Comparison of ENCODE assay signal across 22 cellular contexts in the genomic region with DNA sequence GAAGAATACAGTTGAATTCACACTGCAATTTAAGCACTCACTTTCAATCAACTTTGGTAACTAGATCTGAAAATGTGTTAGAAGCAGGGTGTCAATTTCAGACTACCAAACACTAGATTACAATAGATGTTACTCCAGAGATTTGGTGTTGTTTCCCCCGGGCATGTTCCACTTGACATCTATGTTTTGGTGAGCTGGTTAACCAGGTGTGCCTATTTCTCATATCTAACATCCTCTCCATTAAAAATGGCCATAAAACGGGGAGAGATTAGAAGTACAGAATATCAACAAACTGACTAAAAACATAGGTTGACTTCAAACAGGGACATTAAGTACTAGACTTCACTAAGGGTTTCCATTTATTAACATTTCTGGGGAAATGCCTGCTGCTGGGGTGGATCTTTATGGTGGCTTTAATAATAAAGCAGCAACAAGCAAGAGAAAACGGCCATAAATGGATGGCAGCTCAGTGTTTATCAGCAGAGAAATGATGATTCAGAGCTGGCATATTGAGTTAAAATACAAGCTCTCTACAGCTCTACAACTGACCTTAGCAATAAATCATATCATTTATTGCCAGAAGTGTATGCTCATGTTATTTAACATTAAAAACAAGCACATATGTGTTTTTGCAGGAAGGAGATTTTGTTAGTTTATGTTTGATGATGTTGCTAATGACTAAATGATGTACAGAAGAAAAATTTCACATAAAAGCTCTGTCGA.
A peak's percentile ranks its signal among the peaks of the same experiment; 100 is the strongest.
DNase-seq lines count a peak whose midpoint lies in the region; ATAC-seq and TF ChIP-seq lines count a peak whose summit lies in the region.
"Had no signal": no experiment of that assay in that cellular context is flagged by ENCODE, and none has a peak within 500 bp of the region (broad histone marks: within the 10 kb centered on the region; RNA-seq: fewer than 3 reads in every experiment).

No MANE protein-coding gene starts in this region.

- H3K4me3 ChIP-seq in HEK293 (ENCODE audit: low read depth, low read length): no peak overlapping the region
- no peak overlapping the region for H3K4me3 ChIP-seq in fibroblast of mammary gland (ENCODE audit: control insufficient read depth, low read depth, low read length)
- no peak overlapping the region for H3K4me3 ChIP-seq in testis
- H3K4me3 ChIP-seq: tibial artery had no signal

- DNase-seq in EH (ENCODE audit: low read depth): peak; percentile 4
- DNase-seq in NCI-H69 (lab: John Stamatoyannopoulos, UW): peak; percentile 93
- peak; percentile 19 for DNase-seq in fibroblast of mammary gland (ENCODE audit: low read depth)
- DNase-seq in testis: no peak
- DNase-seq in COR-L47 (lab: John Stamatoyannopoulos, UW): no peak
- DNase-seq: activated CD4-positive, alpha-beta T cell treated with anti-CD3 and anti-CD28 coated beads, Interleukin-2, amount 10 ng/mL, durations not matched to agents 7 days and 5 days; activated CD8-positive, alpha-beta memory T cell treated with anti-CD3 and anti-CD28 coated beads, Interleukin-2, amount 10 ng/mL, durations not matched to agents 7 days and 5 days; CD4-positive, alpha-beta T cell; Karpas-422; NCI-H446 treated with DMSO at 0.1 percent for 48 hours; RPMI8226; stimulated activated CD4-positive, alpha-beta T cell treated with anti-CD3 and anti-CD28 coated beads, Interleukin-4, amount 100 ng/mL, for 24 hours; tibial artery; WERI-Rb-1 had no signal

- H3K27ac ChIP-seq in HEK293 (ENCODE audit: extremely low read depth, low read depth, low read length): no peak overlapping the region
- H3K27ac ChIP-seq in testis: no peak overlapping the region
- H3K27ac ChIP-seq: neutrophil, tibial artery, WERI-Rb-1 had no signal

- H3K36me3 ChIP-seq in HEK293 (ENCODE audit: control insufficient read depth in 2 of 2, insufficient read depth in 1 of 2, low read length in 2 of 2): no peaks in the 10 kb centered on the region
- H3K36me3 ChIP-seq in testis (ENCODE audit: low read depth, missing control alignments): no peaks in the 10 kb centered on the region
- H3K36me3 ChIP-seq: tibial artery, WERI-Rb-1 had no signal

- 43 to 47% methylated on average over 4 of the region's 4 CpGs for WGBS in testis, 2 donors

- no peak overlapping the region for H3K4me3 Mint-ChIP-seq in stimulated activated memory B cell treated with anti-CD40 and anti-IgM and Interleukin-4, amounts not matched to agents 10 μg/mL and 1 μg/mL and 100 μg/mL, for 72 hours
- H3K4me3 Mint-ChIP-seq: activated CD4-positive, alpha-beta T cell treated with anti-CD3 and anti-CD28 coated beads, Interleukin-2, amount 10 ng/mL, durations not matched to agents 7 days and 5 days; activated CD8-positive, alpha-beta memory T cell treated with anti-CD3 and anti-CD28 coated beads, Interleukin-2, amount 10 ng/mL, durations not matched to agents 7 days and 5 days; CD4-positive, alpha-beta T cell; central memory CD8-positive, alpha-beta T cell; stimulated activated naive CD8-positive, alpha-beta T cell treated with anti-CD3 and anti-CD28 coated beads, Interleukin-15, Interleukin-2, amounts not matched to agents 100 ng/mL and 50 ng/mL, for 24 hours; T-helper 2 cell treated with Interferon-gamma antibody and Interleukin-4, amounts not matched to agents 5 μg/mL and 100 μg/mL, for 36 hours had no signal

- ATAC-seq in stimulated activated memory B cell treated with anti-CD40 and anti-IgM and Interleukin-4, amounts not matched to agents 10 μg/mL and 1 μg/mL and 100 μg/mL, for 72 hours: no peak
- ATAC-seq in HG03095 (IDR thresholded peaks at IDR 0.05; ENCODE audit: unreplicated experiment): no peak
- ATAC-seq: activated CD8-positive, alpha-beta memory T cell treated with anti-CD3 and anti-CD28 coated beads, Interleukin-2, amount 10 ng/mL, durations not matched to agents 7 days and 5 days; activated naive CD4-positive, alpha-beta T cell treated with anti-CD3 and anti-CD28 coated beads, Interleukin-2, amount 50 U/mL, for 72 hours had no signal

- H3K4me1 ChIP-seq in HEK293 (ENCODE audit: control insufficient read depth, insufficient read depth, low read length): peaks cover 4% of the 10 kb centered on the region; the same call in 1 of the 2 replicates
- no peaks in the 10 kb centered on the region for H3K4me1 ChIP-seq in testis
- H3K4me1 ChIP-seq: tibial artery had no signal

- CTCF ChIA-PET in HEK293 (lab: Yijun Ruan, JAX): no interaction called here

- peaks cover 21% of the 10 kb centered on the region for H3K27me3 Mint-ChIP-seq in stimulated activated memory B cell treated with anti-CD40 and anti-IgM and Interleukin-4, amounts not matched to agents 10 μg/mL and 1 μg/mL and 100 μg/mL, for 72 hours
- H3K27me3 Mint-ChIP-seq: CD4-positive, alpha-beta T cell had no signal

- TF ChIP-seq POLR2A in testis (IDR thresholded peaks at IDR 0.05): no peak

- no peak overlapping the region for H3K27ac Mint-ChIP-seq in stimulated activated memory B cell treated with anti-CD40 and anti-IgM and Interleukin-4, amounts not matched to agents 10 μg/mL and 1 μg/mL and 100 μg/mL, for 72 hours
- H3K27ac Mint-ChIP-seq: activated CD4-positive, alpha-beta T cell treated with anti-CD3 and anti-CD28 coated beads, Interleukin-2, amount 10 ng/mL, durations not matched to agents 7 days and 5 days; activated CD8-positive, alpha-beta memory T cell treated with anti-CD3 and anti-CD28 coated beads, Interleukin-2, amount 10 ng/mL, durations not matched to agents 7 days and 5 days; activated naive CD4-positive, alpha-beta T cell treated with anti-CD3 and anti-CD28 coated beads, Interleukin-2, amount 50 U/mL, for 72 hours; CD4-positive, alpha-beta T cell; stimulated activated naive CD8-positive, alpha-beta T cell treated with anti-CD3 and anti-CD28 coated beads, Interleukin-15, Interleukin-2, amounts not matched to agents 100 ng/mL and 50 ng/mL, for 24 hours; T-helper 2 cell treated with Interferon-gamma antibody and Interleukin-4, amounts not matched to agents 5 μg/mL and 100 μg/mL, for 36 hours had no signal

- H3K9me3 Mint-ChIP-seq in stimulated activated memory B cell treated with anti-CD40 and anti-IgM and Interleukin-4, amounts not matched to agents 10 μg/mL and 1 μg/mL and 100 μg/mL, for 72 hours: peaks cover 3% of the 10 kb centered on the region
- H3K9me3 Mint-ChIP-seq: central memory CD8-positive, alpha-beta T cell; stimulated activated naive CD8-positive, alpha-beta T cell treated with anti-CD3 and anti-CD28 coated beads, Interleukin-15, Interleukin-2, amounts not matched to agents 100 ng/mL and 50 ng/mL, for 24 hours; T-helper 2 cell treated with Interferon-gamma antibody and Interleukin-4, amounts not matched to agents 5 μg/mL and 100 μg/mL, for 36 hours had no signal

- no peaks in the 10 kb centered on the region for H3K4me1 Mint-ChIP-seq in stimulated activated memory B cell treated with anti-CD40 and anti-IgM and Interleukin-4, amounts not matched to agents 10 μg/mL and 1 μg/mL and 100 μg/mL, for 72 hours
- H3K4me1 Mint-ChIP-seq: activated CD4-positive, alpha-beta T cell treated with anti-CD3 and anti-CD28 coated beads, Interleukin-2, amount 10 ng/mL, durations not matched to agents 7 days and 5 days; activated CD8-positive, alpha-beta memory T cell treated with anti-CD3 and anti-CD28 coated beads, Interleukin-2, amount 10 ng/mL, durations not matched to agents 7 days and 5 days; central memory CD8-positive, alpha-beta T cell had no signal

- peaks cover 5% of the 10 kb centered on the region for H3K36me3 Mint-ChIP-seq in stimulated activated memory B cell treated with anti-CD40 and anti-IgM and Interleukin-4, amounts not matched to agents 10 μg/mL and 1 μg/mL and 100 μg/mL, for 72 hours
- H3K36me3 Mint-ChIP-seq: activated CD8-positive, alpha-beta memory T cell treated with anti-CD3 and anti-CD28 coated beads, Interleukin-2, amount 10 ng/mL, durations not matched to agents 7 days and 5 days had no signal

- no peak for TF ChIP-seq CTCF in HEK293 (tag by site-specific recombination; IDR thresholded peaks at IDR 0.05)
- TF ChIP-seq CTCF in fibroblast of mammary gland (conservative IDR thresholded peaks at IDR 0.05; ENCODE audit: control insufficient read depth, insufficient read depth, low read depth, low read length): no peak
- no peak for TF ChIP-seq CTCF in testis (IDR thresholded peaks at IDR 0.05)

- H3K9me3 ChIP-seq in HEK293 (ENCODE audit: control insufficient read depth, insufficient read depth, low read depth, low read length) (no peaks in the 10 kb centered on the region), testis (no peaks in the 10 kb centered on the region)
- H3K9me3 ChIP-seq: neutrophil, tibial artery had no signal

- H3K27me3 ChIP-seq in testis: no peaks in the 10 kb centered on the region
- H3K27me3 ChIP-seq: neutrophil, tibial artery had no signal

- intact Hi-C loops in testis (cut with DNase I; ENCODE audit: low total_unique reads): no loop called here

- POLR2A ChIA-PET in HEK293 (lab: Yijun Ruan, JAX): no interaction called here

TF ChIP-seq in HEK293, 187 proteins besides CTCF, POLR2A, EP300 and RAD21 (continues in another document):
- TF ChIP-seq ZNF610 (tag by site-specific recombination; IDR thresholded peaks at IDR 0.05; ENCODE audit: borderline replicate concordance): no peak
- TF ChIP-seq ZNF292 (tag by site-specific recombination; IDR thresholded peaks at IDR 0.05; ENCODE audit: borderline replicate concordance, low read depth): no peak
- no peak for TF ChIP-seq ZNF555 (tag by site-specific recombination; conservative IDR thresholded peaks at IDR 0.05)
- no peak for TF ChIP-seq ZNF501 (tag by site-specific recombination; IDR thresholded peaks at IDR 0.05)
- no peak for TF ChIP-seq PRDM4 (tag by site-specific recombination; IDR thresholded peaks at IDR 0.05)
- TF ChIP-seq SALL2 (tag by site-specific recombination; IDR thresholded peaks at IDR 0.05; ENCODE audit: borderline replicate concordance): no peak
- TF ChIP-seq ZFHX2 (tag by site-specific recombination; conservative IDR thresholded peaks at IDR 0.05): no peak
- TF ChIP-seq ZNF830 (tag by site-specific recombination; IDR thresholded peaks at IDR 0.05; ENCODE audit: low read depth): no peak

Comparison
In these comparisons a context has a peak if more than half of its experiments do, and no peak if none do; other contexts are left out.
1. DNase-seq: peak in EH (single experiment), NCI-H69 (single experiment) and fibroblast of mammary gland (single experiment); none in testis (single experiment) and COR-L47 (single experiment).